8 cellular contexts compared by ENCODE assay signal in genomic region chr16:5056347-5056746, GRCh38. TPM values are rescaled to one million over a fixed set of nuclear protein-coding genes. Genes with fewer than 3 reads are reported as not detected.
A peak's percentile ranks its signal among the peaks of the same experiment; 100 is the strongest.
DNase-seq lines count a peak whose midpoint lies in the region; ATAC-seq, FAIRE-seq and TF ChIP-seq lines count a peak whose summit lies in the region.

No MANE protein-coding gene starts in this region.

- WGBS in GM23248 (ENCODE audit: low coverage in 1 of 2, low lambda C conversion rate in 2 of 2, missing lambda C conversion rate in 2 of 2), 2 experiments = 17 to 22% methylated on average over 11 of the region's 11 CpGs
- 7 to 13% (median 12%) methylated on average over 11 of the region's 11 CpGs for WGBS in small intestine, 3 donors

- peak in 9 of 10 experiments; percentile 4 to 49 (median 22) for DNase-seq in CD4-positive, alpha-beta T cell
- peak; percentile 46 for DNase-seq in GM23248
- peak; percentile 46 for DNase-seq in colonic mucosa
- peak; percentile 31 for DNase-seq in small intestine
- no peak for DNase-seq in COLO829 (ENCODE audit: low spot score)

- no peak overlapping the region for H3K4me3 Mint-ChIP-seq in CD4-positive, alpha-beta T cell

- no peak for TF ChIP-seq CTCF in CD4-positive, alpha-beta T cell (IDR thresholded peaks at IDR 0.05)
- TF ChIP-seq CTCF in SU-DHL-6 (IDR thresholded peaks at IDR 0.05; ENCODE audit: insufficient read depth, low read length, poor library complexity, severe bottlenecking) (peak; percentile 65), colonic mucosa (IDR thresholded peaks at IDR 0.05) (peak; percentile 38)

- intact Hi-C loops in CD4-positive, alpha-beta T cell (cut with DNase I, micrococcal nuclease) = no loop called here
- intact Hi-C loops in colonic mucosa (cut with DNase I) = no loop called here

- H2AFZ ChIP-seq in GM23248 (no peak overlapping the region), SU-DHL-6 (ENCODE audit: low read depth, low read length, severe bottlenecking) (no peak overlapping the region)

- H3K9ac ChIP-seq in GM23248 (no peak overlapping the region), SU-DHL-6 (ENCODE audit: low read length) (no peak overlapping the region), colonic mucosa (ENCODE audit: low read depth in 2 of 2, low read length in 2 of 2) (no peak overlapping the region)

- H3K27me3 ChIP-seq in CD4-positive, alpha-beta T cell (ENCODE audit: control insufficient read depth, insufficient read depth, low read length) = no peaks in the 10 kb centered on the region
- H3K27me3 ChIP-seq in GM23248 (replicated peaks; ENCODE audit: insufficient read depth) (no peaks in the 10 kb centered on the region), SU-DHL-6 (ENCODE audit: low read length) (no peaks in the 10 kb centered on the region), colonic mucosa (no peaks in the 10 kb centered on the region), small intestine (ENCODE audit: control insufficient read depth in 2 of 2, insufficient read depth in 2 of 2, low read length in 2 of 2) (no peaks in the 10 kb centered on the region)

- CTCF ChIA-PET in CD4-positive, alpha-beta T cell (lab: Charles Lee) = interaction anchor here (0.8 to 1.3 kb wide), 3 partner anchors 8 to 36 kb away, joined by 3 to 12 read pairs (median 4); no protein-coding TSS in a partner anchor

- H3K9me3 ChIP-seq in CD4-positive, alpha-beta T cell (ENCODE audit: control insufficient read depth, low read length) = no peaks in the 10 kb centered on the region
- H3K9me3 ChIP-seq in GM23248 (ENCODE audit: low read depth) (no peaks in the 10 kb centered on the region), SU-DHL-6 (ENCODE audit: insufficient read depth, low read length) (no peaks in the 10 kb centered on the region), colonic mucosa (no peaks in the 10 kb centered on the region), small intestine (ENCODE audit: control insufficient read depth, low read depth) (no peaks in the 10 kb centered on the region)

- no peak for FAIRE-seq in small intestine (lab: Jason Lieb, UNC)

- H3K27ac ChIP-seq in CD4-positive, alpha-beta T cell (ENCODE audit: low read depth, low read length) = no peak overlapping the region
- H3K27ac ChIP-seq in GM23248 (no peak overlapping the region), SU-DHL-6 (ENCODE audit: low read depth, low read length) (no peak overlapping the region), colonic mucosa (no peak overlapping the region), small intestine (ENCODE audit: low read depth in 1 of 2, low read length in 1 of 2) (no peak overlapping the region)

- H3K4me1 Mint-ChIP-seq in CD4-positive, alpha-beta T cell (ENCODE audit: low read depth) = no peaks in the 10 kb centered on the region

- H3K9me3 Mint-ChIP-seq in CD4-positive, alpha-beta T cell = no peaks in the 10 kb centered on the region

- POLR2A ChIA-PET in CD4-positive, alpha-beta T cell (lab: Charles Lee) = no interaction called here

- H3F3A ChIP-seq in GM23248 (ENCODE audit: insufficient read depth) (no peaks in the 10 kb centered on the region), SU-DHL-6 (ENCODE audit: insufficient read depth) (no peaks in the 10 kb centered on the region)

- H3K4me1 ChIP-seq in GM23248 (ENCODE audit: insufficient read depth) (no peaks in the 10 kb centered on the region), colonic mucosa (no peaks in the 10 kb centered on the region), small intestine (ENCODE audit: control insufficient read depth in 2 of 2, insufficient read depth in 1 of 2, low read depth in 1 of 2, low read length in 1 of 2) (no peaks in the 10 kb centered on the region)

- H3K4me3 ChIP-seq in GM23248 (no peak overlapping the region), SU-DHL-6 (ENCODE audit: insufficient read depth, low read length, poor library complexity, severe bottlenecking) (no peak overlapping the region), colonic mucosa (no peak overlapping the region), small intestine (ENCODE audit: low read depth in 1 of 2, low read length in 2 of 2) (no peak overlapping the region)

- H4K20me1 ChIP-seq in GM23248 (ENCODE audit: insufficient read depth) (no peaks in the 10 kb centered on the region), SU-DHL-6 (ENCODE audit: low read depth, low read length) (no peaks in the 10 kb centered on the region)

- no peaks in the 10 kb centered on the region for H3K27me3 Mint-ChIP-seq in CD4-positive, alpha-beta T cell

- peak; percentile 62 for ATAC-seq in CD4-positive, alpha-beta T cell (ENCODE audit: poor library complexity)
- ATAC-seq in GM21447 (IDR thresholded peaks at IDR 0.05; ENCODE audit: unreplicated experiment) (no peak), GM19452 (IDR thresholded peaks at IDR 0.05; ENCODE audit: unreplicated experiment) (no peak)

- H3K4me2 ChIP-seq in GM23248 (ENCODE audit: unreplicated experiment) (no peak overlapping the region), SU-DHL-6 (ENCODE audit: low read depth, low read length, poor library complexity, severe bottlenecking) (no peak overlapping the region)

- no peaks in the 10 kb centered on the region for H3K36me3 Mint-ChIP-seq in CD4-positive, alpha-beta T cell (ENCODE audit: low read depth)

- H3K79me2 ChIP-seq in GM23248 (ENCODE audit: insufficient read depth) = no peaks in the 10 kb centered on the region
- no peaks in the 10 kb centered on the region for H3K79me2 ChIP-seq in SU-DHL-6 (ENCODE audit: insufficient read depth, low read length)

- no peak overlapping the region for H3K27ac Mint-ChIP-seq in CD4-positive, alpha-beta T cell

- in situ Hi-C loops in GM23248 (cut with MboI) = no loop called here

- H3K9me2 ChIP-seq in GM23248 (ENCODE audit: insufficient read depth) = no peaks in the 10 kb centered on the region
- H3K9me2 ChIP-seq in SU-DHL-6 (replicated peaks; ENCODE audit: insufficient read depth, low read length) = no peaks in the 10 kb centered on the region

- H3K36me3 ChIP-seq in GM23248 (ENCODE audit: low read depth) (no peaks in the 10 kb centered on the region), SU-DHL-6 (ENCODE audit: low read length) (no peaks in the 10 kb centered on the region), colonic mucosa (no peaks in the 10 kb centered on the region), small intestine (ENCODE audit: control insufficient read depth in 2 of 2, insufficient read depth in 2 of 2, low read length in 2 of 2) (no peaks in the 10 kb centered on the region)

RNA-seq across cellular contexts. Expression of gene C16orf89, which starts 9.4 kb away (rescaled TPM):
- total RNA-seq in CD4-positive, alpha-beta T cell = not detected
- total RNA-seq in GM23248 (2014; rRNA removed; shearing (Covaris generic)) = not detected in 2 replicates
- polyA plus RNA-seq in GM23248 (2016; fragmentation: Nextera tagmentation; extraction: Ambion mirVana) (not detected in 2 replicates), small intestine (1 to 10 TPM in 2 of 3 donors, not detected in 1; 1.1 to 2.5 TPM)
- total RNA-seq in colonic mucosa = 1 to 10 TPM; 1.6 to 3.6 TPM

RNA-seq across cellular contexts. Expression of gene ALG1, which starts 15.3 kb away (rescaled TPM):
- total RNA-seq in CD4-positive, alpha-beta T cell = 1 to 10 TPM; 8.9 to 9.0 TPM
- 34.1 and 36.5 TPM in 2 replicates for total RNA-seq in GM23248 (2014; rRNA removed; shearing (Covaris generic))
- polyA plus RNA-seq in GM23248 (2016; fragmentation: Nextera tagmentation; extraction: Ambion mirVana) (45.4 and 48.0 TPM in 2 replicates), small intestine (10 to 100 TPM in 1 of 3 donors, 1 to 10 TPM in 2; 4.6 to 35.4 (median 5.6) TPM)
- total RNA-seq in colonic mucosa = 10 to 100 TPM; 27.7 to 51.3 TPM

RNA-seq across cellular contexts. Expression of gene NAGPA, which starts 22.6 kb away (rescaled TPM):
- 10 to 100 TPM; 30.0 to 34.0 TPM for total RNA-seq in CD4-positive, alpha-beta T cell
- 33.4 and 61.0 TPM in 2 replicates for total RNA-seq in GM23248 (2014; rRNA removed; shearing (Covaris generic))
- polyA plus RNA-seq in GM23248 (2016; fragmentation: Nextera tagmentation; extraction: Ambion mirVana) (16.2 and 16.3 TPM in 2 replicates), small intestine (10 to 100 TPM; 13.2 to 26.8 (median 17.0) TPM)
- total RNA-seq in colonic mucosa = 10 to 100 TPM; 18.6 to 20.6 TPM

RNA-seq across cellular contexts. Expression of gene EEF2KMT, which starts 41.2 kb away (rescaled TPM):
- 1 to 10 TPM; 2.2 to 2.5 TPM for total RNA-seq in CD4-positive, alpha-beta T cell
- total RNA-seq in GM23248 (2014; rRNA removed; shearing (Covaris generic)) = 11.2 and 12.4 TPM in 2 replicates
- polyA plus RNA-seq in GM23248 (2016; fragmentation: Nextera tagmentation; extraction: Ambion mirVana) = 13.9 and 16.2 TPM in 2 replicates
- 10 to 100 TPM in 1 of 2 donors, 1 to 10 TPM in 1; 7.4 to 16.2 TPM for total RNA-seq in colonic mucosa
- 1 to 10 TPM; 4.5 to 9.7 (median 4.9) TPM for polyA plus RNA-seq in small intestine
